16 cellular contexts compared by ENCODE assay signal in the genomic region with DNA sequence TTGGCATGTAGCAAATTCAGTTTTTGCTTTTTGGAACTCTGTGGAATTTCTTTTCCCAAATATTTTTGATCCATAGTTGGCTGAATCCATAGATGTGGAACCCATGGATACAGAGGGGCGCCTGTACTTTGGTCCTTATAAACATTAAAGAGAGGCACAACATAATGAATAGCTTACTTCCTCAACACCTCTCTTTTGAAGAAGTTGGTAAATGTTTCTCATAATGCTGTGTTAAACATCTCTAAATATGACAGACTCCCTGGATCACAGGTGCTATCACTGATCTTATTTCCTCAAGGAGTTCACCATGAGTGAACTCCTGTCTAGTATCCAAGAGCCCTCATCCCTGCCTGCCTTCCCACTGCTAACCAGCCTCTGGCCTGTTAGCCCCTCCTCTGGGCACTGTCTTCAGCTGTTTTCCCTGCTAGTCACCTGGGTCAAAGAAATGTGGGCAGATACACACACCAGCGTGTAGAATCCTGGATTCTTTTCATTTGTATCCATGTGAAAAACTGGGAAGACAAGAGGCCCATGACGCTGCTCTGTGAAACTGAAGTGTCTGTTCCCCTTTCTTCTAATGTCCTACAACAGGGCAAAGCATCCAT.
DNase-seq lines count a peak whose midpoint lies in the region; ATAC-seq, FAIRE-seq and TF ChIP-seq lines count a peak whose summit lies in the region.
"Had no signal": no experiment of that assay in that cellular context is flagged by ENCODE, and none has a peak within 500 bp of the region (broad histone marks: within the 10 kb centered on the region; RNA-seq: fewer than 3 reads in every experiment).

No MANE protein-coding gene starts in this region.

- no peaks in the 10 kb centered on the region for H3K27me3 Mint-ChIP-seq in activated naive CD8-positive, alpha-beta T cell treated with anti-CD3 and anti-CD28 coated beads for 36 hours
- H3K27me3 Mint-ChIP-seq in activated naive CD8-positive, alpha-beta T cell treated with anti-CD3 and anti-CD28 coated beads, Interleukin-2, amount 50 U/mL, for 24 hours: no peaks in the 10 kb centered on the region
- no peaks in the 10 kb centered on the region for H3K27me3 Mint-ChIP-seq in IgD-negative memory B cell
- H3K27me3 Mint-ChIP-seq in memory B cell: no peaks in the 10 kb centered on the region
- H3K27me3 Mint-ChIP-seq in HFFc6 (ENCODE audit: insufficient read depth): no peaks in the 10 kb centered on the region

- H3K9me3 ChIP-seq in thyroid gland: no peaks in the 10 kb centered on the region
- no peaks in the 10 kb centered on the region for H3K9me3 ChIP-seq in transverse colon
- H3K9me3 ChIP-seq: A549 had no signal

- H3K36me3 ChIP-seq in thyroid gland (peaks cover 51 to 70% of the 10 kb centered on the region in 2 donors), transverse colon (peaks cover 0 to 27% (median 13%) of the 10 kb centered on the region in 4 donors)

- H3K9me3 Mint-ChIP-seq in activated naive CD8-positive, alpha-beta T cell treated with anti-CD3 and anti-CD28 coated beads for 36 hours: no peaks in the 10 kb centered on the region
- H3K9me3 Mint-ChIP-seq in activated naive CD8-positive, alpha-beta T cell treated with anti-CD3 and anti-CD28 coated beads, Interleukin-2, amount 50 U/mL, for 24 hours: no peaks in the 10 kb centered on the region
- H3K9me3 Mint-ChIP-seq in IgD-negative memory B cell (no peaks in the 10 kb centered on the region), memory B cell (peaks cover 3% of the 10 kb centered on the region), HFFc6 (no peaks in the 10 kb centered on the region)
- H3K9me3 Mint-ChIP-seq: GM23338, H9 had no signal

- ATAC-seq in activated naive CD8-positive, alpha-beta T cell treated with anti-CD3 and anti-CD28 coated beads, Interleukin-2, amount 50 U/mL, for 24 hours: no peak
- ATAC-seq in memory B cell (ENCODE audit: low read depth): peak; percentile 54
- ATAC-seq: A549, GM23338 had no signal

- no peak for TF ChIP-seq EP300 in transverse colon (IDR thresholded peaks at IDR 0.05; ENCODE audit: low read depth)

- TF ChIP-seq CTCF in thyroid gland (IDR thresholded peaks at IDR 0.05) (no peak), HFFc6 (IDR thresholded peaks at IDR 0.05) (no peak), transverse colon (IDR thresholded peaks at IDR 0.05) (no peak)

- WGBS in thyroid gland, 2 donors: 90 to 93% methylated on average over 3 of the region's 3 CpGs
- 86 to 92% methylated on average over 3 of the region's 3 CpGs for WGBS in transverse colon (ENCODE audit: low coverage in 1 of 2), 2 donors

- no peaks in the 10 kb centered on the region for H3K27me3 ChIP-seq in thyroid gland
- H3K27me3 ChIP-seq in transverse colon: no peaks in the 10 kb centered on the region

- H3K36me3 Mint-ChIP-seq in activated naive CD8-positive, alpha-beta T cell treated with anti-CD3 and anti-CD28 coated beads for 36 hours: peaks cover 3% of the 10 kb centered on the region
- H3K36me3 Mint-ChIP-seq in activated naive CD8-positive, alpha-beta T cell treated with anti-CD3 and anti-CD28 coated beads, Interleukin-2, amount 50 U/mL, for 24 hours (ENCODE audit: low read depth): peaks cover 33% of the 10 kb centered on the region
- H3K36me3 Mint-ChIP-seq in IgD-negative memory B cell (peaks cover 25% of the 10 kb centered on the region), memory B cell (peaks cover 25% of the 10 kb centered on the region), HFFc6 (ENCODE audit: low read depth) (peaks cover 4% of the 10 kb centered on the region)

- intact Hi-C loops in thyroid gland (cut with DNase I) (no loop called here), transverse colon (cut with DNase I; ENCODE audit: low total_unique reads) (no loop called here)

- no peak for FAIRE-seq in H54 (lab: Jason Lieb, UNC)
- FAIRE-seq: A549, GM12891 had no signal

- H3K4me1 Mint-ChIP-seq in activated naive CD8-positive, alpha-beta T cell treated with anti-CD3 and anti-CD28 coated beads for 36 hours: no peaks in the 10 kb centered on the region
- H3K4me1 Mint-ChIP-seq in activated naive CD8-positive, alpha-beta T cell treated with anti-CD3 and anti-CD28 coated beads, Interleukin-2, amount 50 U/mL, for 24 hours: peaks cover 4% of the 10 kb centered on the region
- H3K4me1 Mint-ChIP-seq in IgD-negative memory B cell (peaks cover 11 to 24% (median 21%) of the 10 kb centered on the region in 3 donors), memory B cell (peaks cover 17% of the 10 kb centered on the region), HFFc6 (ENCODE audit: low read depth) (no peaks in the 10 kb centered on the region)
- H3K4me1 Mint-ChIP-seq: GM23338, H9 had no signal

- H3K4me3 ChIP-seq in thyroid gland (replicated peaks in 1 of 3): no peak overlapping the region
- H3K4me3 ChIP-seq in transverse colon: no peak overlapping the region
- H3K4me3 ChIP-seq: A549, GM23338 had no signal

- peak overlapping the region; percentile 6 for H3K27ac Mint-ChIP-seq in activated naive CD8-positive, alpha-beta T cell treated with anti-CD3 and anti-CD28 coated beads for 36 hours
- H3K27ac Mint-ChIP-seq in activated naive CD8-positive, alpha-beta T cell treated with anti-CD3 and anti-CD28 coated beads, Interleukin-2, amount 50 U/mL, for 24 hours: no peak overlapping the region
- H3K27ac Mint-ChIP-seq in IgD-negative memory B cell: peak overlapping the region; percentile 80 to 91 (median 87)
- H3K27ac Mint-ChIP-seq in memory B cell: peak overlapping the region; percentile 87
- H3K27ac Mint-ChIP-seq in HFFc6: no peak overlapping the region
- H3K27ac Mint-ChIP-seq: GM23338, H9 had no signal

- TF ChIP-seq POLR2A in thyroid gland (IDR thresholded peaks at IDR 0.05) (no peak), transverse colon (IDR thresholded peaks at IDR 0.05) (no peak), H54 (IDR thresholded peaks at IDR 0.05; ENCODE audit: low read depth, low read length) (no peak)

- no peak for DNase-seq in activated naive CD8-positive, alpha-beta T cell treated with anti-CD3 and anti-CD28 coated beads for 36 hours
- DNase-seq in activated naive CD8-positive, alpha-beta T cell treated with anti-CD3 and anti-CD28 coated beads, Interleukin-2, amount 50 U/mL, for 24 hours: no peak
- no peak for DNase-seq in memory B cell (ENCODE audit: low spot score in 2 of 2)
- DNase-seq in thyroid gland: no peak
- DNase-seq in HFFc6: no peak
- DNase-seq in transverse colon: no peak
- DNase-seq in H54 (ENCODE audit: insufficient read length, low spot score): no peak
- DNase-seq: Calu3, DMS79 treated with DMSO at 0.1 percent for 48 hours, EL, H9, IMR-90 had no signal

- in situ Hi-C loops in transverse colon (cut with MboI; ENCODE audit: low pct_ligation_motif_present in 1 of 4, low pct_unique_long_range_greater_than_20kb in 1 of 4, low sequenced_read_pairs in 3 of 4): no loop called here

- H3K27ac ChIP-seq in thyroid gland (peak overlapping the region in 2 of 3 donors; percentile 22 to 53), transverse colon (no peak overlapping the region)
- H3K27ac ChIP-seq: A549 had no signal

- H3K4me1 ChIP-seq in thyroid gland (peaks cover 5 to 11% of the 10 kb centered on the region in 2 donors), transverse colon (no peaks in the 10 kb centered on the region)
- H3K4me1 ChIP-seq: A549 had no signal

- no peak overlapping the region for H3K4me3 Mint-ChIP-seq in activated naive CD8-positive, alpha-beta T cell treated with anti-CD3 and anti-CD28 coated beads for 36 hours
- no peak overlapping the region for H3K4me3 Mint-ChIP-seq in activated naive CD8-positive, alpha-beta T cell treated with anti-CD3 and anti-CD28 coated beads, Interleukin-2, amount 50 U/mL, for 24 hours
- H3K4me3 Mint-ChIP-seq in IgD-negative memory B cell (peak overlapping the region in 2 of 4 donors; percentile 39 to 52), memory B cell (no peak overlapping the region), HFFc6 (no peak overlapping the region)
- H3K4me3 Mint-ChIP-seq: GM23338, H9 had no signal

Comparison
In these comparisons a context has a peak if more than half of its experiments do, and no peak if none do; other contexts are left out.
1. H3K27ac Mint-ChIP-seq: peak in activated naive CD8-positive, alpha-beta T cell treated with anti-CD3 and anti-CD28 coated beads for 36 hours (single experiment), IgD-negative memory B cell (3 of 3) and memory B cell (single experiment); none in activated naive CD8-positive, alpha-beta T cell treated with anti-CD3 and anti-CD28 coated beads, Interleukin-2, amount 50 U/mL, for 24 hours (single experiment) and HFFc6 (single experiment).
2. H3K27ac ChIP-seq: peak in thyroid gland (2 of 3); none in transverse colon (0 of 4).